In genomic region chr22:42035256-42035655, GRCh38 we compare ENCODE assay signal across 21 cellular contexts. TPM values are rescaled to one million over a fixed set of nuclear protein-coding genes. Genes with fewer than 3 reads are reported as not detected.
A peak's percentile ranks its signal among the peaks of the same experiment; 100 is the strongest.
DNase-seq lines count a peak whose midpoint lies in the region; FAIRE-seq lines count a peak whose summit lies in the region.
"Had no signal": no experiment of that assay in that cellular context is flagged by ENCODE, and none has a peak within 500 bp of the region (broad histone marks: within the 10 kb centered on the region; RNA-seq: fewer than 3 reads in every experiment).

No MANE protein-coding gene starts in this region.

- H3K14ac ChIP-seq in neuronal stem cell (ENCODE audit: low read length): peak overlapping the region; percentile 89

- H3K4me1 ChIP-seq in neuronal stem cell (ENCODE audit: control insufficient read depth in 2 of 2, insufficient read depth in 1 of 2, low read depth in 1 of 2, low read length in 2 of 2): no peaks in the 10 kb centered on the region
- H3K4me1 ChIP-seq: Caco-2 had no signal

- no peak overlapping the region for H2AK5ac ChIP-seq in neuronal stem cell (ENCODE audit: low read depth, low read length)

- no peak overlapping the region for H2BK12ac ChIP-seq in neuronal stem cell (ENCODE audit: low read length)

- H2AFZ ChIP-seq in neuronal stem cell (ENCODE audit: low read length): no peak overlapping the region

- H3K9me3 ChIP-seq in neuronal stem cell (replicated peaks in 1 of 2; ENCODE audit: control insufficient read depth in 2 of 2, insufficient read depth in 1 of 2, low read depth in 1 of 2, low read length in 2 of 2): peaks cover 10% of the 10 kb centered on the region in 2 donors

- no CpG with 5 or more reads among the region's 8 CpGs for WGBS in neuronal stem cell (ENCODE audit: extremely low coverage in 2 of 2, insufficient read length in 2 of 2, insufficient replicate concordance in 1 of 2), 2 donors

- peaks cover 2% of the 10 kb centered on the region for H3K79me1 ChIP-seq in neuronal stem cell (ENCODE audit: low read depth, low read length)

- no peak overlapping the region for H2BK15ac ChIP-seq in neuronal stem cell (ENCODE audit: low read length)

- H3K23ac ChIP-seq in neuronal stem cell (ENCODE audit: low read depth, low read length, poor library complexity): no peak overlapping the region

- DNase-seq in NCI-H82 (lab: John Stamatoyannopoulos, UW): peak; percentile 10
- no peak for DNase-seq in NCI-H82 treated with DMSO at 0.1 percent for 48 hours (lab: John Stamatoyannopoulos, UW; ENCODE audit: unreplicated experiment)
- DNase-seq in SK-N-DZ (ENCODE audit: low spot score): peak; percentile 28
- DNase-seq in neuronal stem cell (ENCODE audit: low spot score): no peak
- no peak for DNase-seq in HUDEP-2 (lab: John Stamatoyannopoulos, UW; ENCODE audit: unreplicated experiment in 76 of 76)
- no peak for DNase-seq in urothelium cell line (ENCODE audit: low spot score)
- DNase-seq: 8988T; ACHN; Caco-2; Calu3; CD4-positive, alpha-beta T cell; CD8-positive, alpha-beta T cell; DMS79 treated with DMSO at 0.1 percent for 48 hours; GF-D8 had no signal

- no peak overlapping the region for H2BK120ac ChIP-seq in neuronal stem cell (ENCODE audit: low read depth, low read length)

- no peak overlapping the region for H3K9ac ChIP-seq in neuronal stem cell (ENCODE audit: low read depth, low read length, poor library complexity)
- H3K9ac ChIP-seq: BLaER1 treated with 17β-estradiol and CSF1 and Interleukin-3, amounts not matched to agents 10 nM and 100 nM had no signal

- FAIRE-seq in urothelium cell line (lab: Jason Lieb, UNC): no peak
- FAIRE-seq: A204.1, D721Med, G401.6, GM12891, GM19239 had no signal

- H3K4me3 ChIP-seq in neuronal stem cell (ENCODE audit: low read length in 2 of 2): no peak overlapping the region
- H3K4me3 ChIP-seq: BLaER1 treated with 17β-estradiol and CSF1 and Interleukin-3, amounts not matched to agents 10 nM and 100 nM had no signal

- no peak overlapping the region for H3K4me2 ChIP-seq in neuronal stem cell (ENCODE audit: insufficient read depth, low read length, poor library complexity, severe bottlenecking)
- H3K4me2 ChIP-seq: BLaER1 treated with 17β-estradiol and CSF1 and Interleukin-3, amounts not matched to agents 10 nM and 100 nM had no signal

- no peaks in the 10 kb centered on the region for H3K36me3 ChIP-seq in neuronal stem cell (replicated peaks in 1 of 2; ENCODE audit: control insufficient read depth in 2 of 2, insufficient read depth in 2 of 2, low read length in 2 of 2)

- peaks cover 0 to 6% (median 0%) of the 10 kb centered on the region in 3 experiments for H3K27me3 ChIP-seq in neuronal stem cell (ENCODE audit: control insufficient read depth in 3 of 3, insufficient read depth in 3 of 3, low read depth in 1 of 3, low read length in 3 of 3)
- H3K27me3 ChIP-seq: BLaER1 treated with 17β-estradiol and CSF1 and Interleukin-3, amounts not matched to agents 10 nM and 100 nM had no signal

- H4K91ac ChIP-seq in neuronal stem cell (ENCODE audit: low read depth, low read length, poor library complexity): no peak overlapping the region

- no peak overlapping the region for H3K4ac ChIP-seq in neuronal stem cell (ENCODE audit: low read length)

- H4K8ac ChIP-seq in neuronal stem cell (ENCODE audit: low read depth, low read length): peak overlapping the region; percentile 43

- no peak overlapping the region for H2BK5ac ChIP-seq in neuronal stem cell (ENCODE audit: low read length)

- no peak overlapping the region for H3K27ac ChIP-seq in neuronal stem cell (replicated peaks; ENCODE audit: low read length)
- H3K27ac ChIP-seq: BLaER1 treated with 17β-estradiol and CSF1 and Interleukin-3, amounts not matched to agents 10 nM and 100 nM; C4-2B had no signal

- H3K18ac ChIP-seq in neuronal stem cell (ENCODE audit: low read length): no peak overlapping the region

RNA-seq across cellular contexts. Expression of gene NAGA, which starts 35.4 kb away (rescaled TPM):
- polyA plus RNA-seq in SK-N-DZ (2014; cell fraction: cytosol; rRNA removed): 24.8 and 29.4 TPM in 2 replicates
- 13.0 and 13.5 TPM in 2 replicates for polyA plus RNA-seq in SK-N-DZ (2014; cell fraction: nucleus; rRNA removed)
- 12.9 TPM for polyA plus RNA-seq in neuronal stem cell (2013, experiment 1 of 2)
- 12.6 TPM for polyA plus RNA-seq in neuronal stem cell (2013, experiment 2 of 2)

RNA-seq across cellular contexts. Expression of gene WBP2NL, which starts 36.7 kb away (rescaled TPM):
- polyA plus RNA-seq in SK-N-DZ (2014; cell fraction: cytosol; rRNA removed): not detected in 2 replicates
- not detected in 2 replicates for polyA plus RNA-seq in SK-N-DZ (2014; cell fraction: nucleus; rRNA removed)
- not detected for polyA plus RNA-seq in neuronal stem cell (2013, experiment 1 of 2)
- polyA plus RNA-seq in neuronal stem cell (2013, experiment 2 of 2): not detected

RNA-seq across cellular contexts. Expression of gene PHETA2, which starts 38.8 kb away (rescaled TPM):
- 0.08 and 0.16 TPM in 2 replicates for polyA plus RNA-seq in SK-N-DZ (2014; cell fraction: cytosol; rRNA removed)
- polyA plus RNA-seq in SK-N-DZ (2014; cell fraction: nucleus; rRNA removed): 0.29 TPM in 1 of 2 replicates, not detected in the other
- 2.5 TPM for polyA plus RNA-seq in neuronal stem cell (2013, experiment 1 of 2)
- polyA plus RNA-seq in neuronal stem cell (2013, experiment 2 of 2): 2.4 TPM

RNA-seq across cellular contexts. Expression of gene SMDT1, which starts 44.2 kb away (rescaled TPM):
- polyA plus RNA-seq in SK-N-DZ (2014; cell fraction: cytosol; rRNA removed): 12.4 and 19.3 TPM in 2 replicates
- polyA plus RNA-seq in SK-N-DZ (2014; cell fraction: nucleus; rRNA removed): 6.9 and 14.3 TPM in 2 replicates
- 31.6 TPM for polyA plus RNA-seq in neuronal stem cell (2013, experiment 1 of 2)
- 30.7 TPM for polyA plus RNA-seq in neuronal stem cell (2013, experiment 2 of 2)

RNA-seq across cellular contexts. Expression of gene NDUFA6, which starts 55.3 kb away (rescaled TPM):
- 157 and 169 TPM in 2 replicates for polyA plus RNA-seq in SK-N-DZ (2014; cell fraction: cytosol; rRNA removed)
- polyA plus RNA-seq in SK-N-DZ (2014; cell fraction: nucleus; rRNA removed): 115 and 120 TPM in 2 replicates
- polyA plus RNA-seq in neuronal stem cell (2013, experiment 1 of 2): 144 TPM
- polyA plus RNA-seq in neuronal stem cell (2013, experiment 2 of 2): 142 TPM

Comparison
In these comparisons a context has a peak if more than half of its experiments do, and no peak if none do; other contexts are left out.
1. DNase-seq: peak in NCI-H82 (single experiment) and SK-N-DZ (single experiment); none in NCI-H82 treated with DMSO at 0.1 percent for 48 hours (single experiment), neuronal stem cell (single experiment), HUDEP-2 (0 of 76) and urothelium cell line (single experiment).